In the genomic region with DNA sequence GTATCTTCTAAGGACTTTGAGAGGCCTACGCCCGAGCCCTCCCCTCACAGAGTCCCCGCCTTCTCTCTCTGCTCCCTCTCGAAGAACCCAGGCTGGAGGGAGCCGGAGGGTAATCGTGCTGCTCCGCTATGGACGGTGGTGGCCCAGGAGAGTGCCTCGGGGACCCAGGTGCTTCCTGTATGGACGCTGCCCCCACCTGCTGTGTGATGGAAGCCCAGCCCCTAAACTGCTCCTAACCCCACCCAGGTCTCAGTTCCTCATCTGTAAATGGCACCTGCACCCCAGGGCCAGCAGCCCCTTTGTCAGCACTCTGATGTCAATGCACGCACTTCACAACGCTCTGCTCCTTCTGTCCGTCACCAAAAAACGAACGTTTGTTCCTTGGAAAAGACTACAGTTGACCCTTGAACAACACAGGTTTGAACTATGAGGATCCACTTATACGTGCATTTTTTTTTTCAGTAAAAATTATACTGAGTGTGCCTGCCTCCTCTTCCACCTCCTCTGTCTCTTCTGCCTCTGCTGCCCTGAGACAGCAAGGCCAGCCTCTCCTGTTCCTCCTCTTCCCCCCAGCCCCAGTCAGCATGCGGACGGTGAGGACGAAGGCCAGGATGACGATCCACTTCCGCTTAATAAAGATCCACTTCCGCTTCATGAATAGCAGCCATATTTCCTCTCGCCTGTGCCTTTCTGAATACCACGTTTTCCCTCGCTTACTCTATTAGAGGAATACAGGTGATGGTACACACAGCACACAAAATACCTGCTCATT, we compare ENCODE assay signal across 12 cellular contexts.
DNase-seq lines count a peak whose midpoint lies in the region; ATAC-seq and TF ChIP-seq lines count a peak whose summit lies in the region.
"Had no signal": no experiment of that assay in that cellular context is flagged by ENCODE, and none has a peak within 500 bp of the region (broad histone marks: within the 10 kb centered on the region; RNA-seq: fewer than 3 reads in every experiment).

No MANE protein-coding gene starts in this region.

- TF ChIP-seq CTCF in DOHH2 (IDR thresholded peaks at IDR 0.05; ENCODE audit: low read depth, low read length, poor library complexity, severe bottlenecking): no peak
- no peak for TF ChIP-seq CTCF in MCF 10A (IDR thresholded peaks at IDR 0.05; ENCODE audit: unreplicated experiment)

- H3K9me2 ChIP-seq in DOHH2 (replicated peaks; ENCODE audit: control insufficient read depth, low read length): no peaks in the 10 kb centered on the region

- ATAC-seq in GM19324 (IDR thresholded peaks at IDR 0.05; ENCODE audit: low FRiP score, unreplicated experiment) (peak; percentile 81), HG02943 (IDR thresholded peaks at IDR 0.05; ENCODE audit: low read depth, unreplicated experiment) (peak; percentile 85)
- no peak for ATAC-seq in activated T-helper 17 cell treated with anti-CD3 and anti-CD28 coated beads, Interleukin-2, amount 50 U/mL, for 72 hours (replicated peaks)

- POLR2A ChIA-PET in HEK293T (lab: Yijun Ruan, JAX): no interaction called here
- POLR2A ChIA-PET in MCF 10A (lab: Yijun Ruan, JAX): no interaction called here

- no peaks in the 10 kb centered on the region for H3K9me3 ChIP-seq in DOHH2 (ENCODE audit: control insufficient read depth, insufficient read depth, low read length)

- H3K79me2 ChIP-seq in DOHH2 (ENCODE audit: control insufficient read depth, low read length): peaks cover 16% of the 10 kb centered on the region

- peaks cover 46% of the 10 kb centered on the region for H3K36me3 ChIP-seq in DOHH2 (ENCODE audit: control insufficient read depth, low read length)

- H3K4me2 ChIP-seq in DOHH2 (ENCODE audit: low read length): peak overlapping the region; percentile 64

- CTCF ChIA-PET in HEK293T (lab: Yijun Ruan, JAX) (no interaction called here), MCF 10A (lab: Yijun Ruan, JAX) (no interaction called here)

- no peaks in the 10 kb centered on the region for H4K20me1 ChIP-seq in DOHH2 (ENCODE audit: control insufficient read depth, insufficient read depth, low read depth, low read length)

- peaks cover 43% of the 10 kb centered on the region for H3K36me3 Mint-ChIP-seq in activated T-helper 17 cell treated with anti-CD3 and anti-CD28 coated beads, Interleukin-2, amount 50 U/mL, for 72 hours (ENCODE audit: low read depth)
- peaks cover 6 to 9% (median 7%) of the 10 kb centered on the region in 3 donors for H3K36me3 Mint-ChIP-seq in immature natural killer cell
- H3K36me3 Mint-ChIP-seq in MCF 10A (ENCODE audit: insufficient read depth, unreplicated experiment): peaks cover 22% of the 10 kb centered on the region

- peak overlapping the region; percentile 65 for H3K4me3 ChIP-seq in DOHH2 (ENCODE audit: low read length)
- H3K4me3 ChIP-seq: SK-N-MC had no signal

- H3K9me3 Mint-ChIP-seq in activated T-helper 17 cell treated with anti-CD3 and anti-CD28 coated beads, Interleukin-2, amount 50 U/mL, for 72 hours: no peaks in the 10 kb centered on the region
- H3K9me3 Mint-ChIP-seq in immature natural killer cell (no peaks in the 10 kb centered on the region), MCF 10A (ENCODE audit: unreplicated experiment) (no peaks in the 10 kb centered on the region)
- H3K9me3 Mint-ChIP-seq: CD8-positive, alpha-beta memory T cell had no signal

- peak overlapping the region; percentile 96 for H3K27ac ChIP-seq in DOHH2 (ENCODE audit: low read depth, low read length)
- H3K27ac ChIP-seq: SK-N-MC had no signal

- no peak overlapping the region for H3K4me3 Mint-ChIP-seq in activated T-helper 17 cell treated with anti-CD3 and anti-CD28 coated beads, Interleukin-2, amount 50 U/mL, for 72 hours
- H3K4me3 Mint-ChIP-seq in immature natural killer cell (no peak overlapping the region), MCF 10A (ENCODE audit: unreplicated experiment) (no peak overlapping the region)
- H3K4me3 Mint-ChIP-seq: CD8-positive, alpha-beta memory T cell had no signal

- intact Hi-C loops in MCF 10A (cut with micrococcal nuclease): no loop called here

- peaks cover 40% of the 10 kb centered on the region for H3K4me1 ChIP-seq in DOHH2 (ENCODE audit: control insufficient read depth, low read length)

- no peaks in the 10 kb centered on the region for H3K4me1 Mint-ChIP-seq in activated T-helper 17 cell treated with anti-CD3 and anti-CD28 coated beads, Interleukin-2, amount 50 U/mL, for 72 hours
- peaks cover 3 to 9% of the 10 kb centered on the region in 2 donors for H3K4me1 Mint-ChIP-seq in immature natural killer cell
- no peaks in the 10 kb centered on the region for H3K4me1 Mint-ChIP-seq in MCF 10A (ENCODE audit: insufficient read depth, unreplicated experiment)

- H3F3A ChIP-seq in DOHH2 (ENCODE audit: control insufficient read depth, insufficient read depth): peaks cover 13% of the 10 kb centered on the region

- DNase-seq in immature natural killer cell (no peak), NCI-H2171 (lab: John Stamatoyannopoulos, UW) (no peak), HEK293T (ENCODE audit: extremely low spot score) (no peak), MCF 10A (ENCODE audit: unreplicated experiment) (no peak)
- DNase-seq: activated naive CD4-positive, alpha-beta T cell treated with Interleukin-2 at 50 U/mL for 16 hours; CD8-positive, alpha-beta memory T cell; IMR-90 had no signal

- peak overlapping the region; percentile 35 for H3K27ac Mint-ChIP-seq in activated T-helper 17 cell treated with anti-CD3 and anti-CD28 coated beads, Interleukin-2, amount 50 U/mL, for 72 hours
- H3K27ac Mint-ChIP-seq in immature natural killer cell: peak overlapping the region in 2 of 6 donors; percentile 3 to 45
- H3K27ac Mint-ChIP-seq in MCF 10A (ENCODE audit: low read depth, unreplicated experiment): no peak overlapping the region

- no peaks in the 10 kb centered on the region for H3K27me3 ChIP-seq in DOHH2 (ENCODE audit: control insufficient read depth, low read length)

- no peaks in the 10 kb centered on the region for H3K27me3 Mint-ChIP-seq in activated T-helper 17 cell treated with anti-CD3 and anti-CD28 coated beads, Interleukin-2, amount 50 U/mL, for 72 hours
- H3K27me3 Mint-ChIP-seq in immature natural killer cell (ENCODE audit: low read depth in 3 of 3) (peaks cover 0 to 4% (median 4%) of the 10 kb centered on the region in 3 donors), MCF 10A (ENCODE audit: insufficient read depth, unreplicated experiment) (no peaks in the 10 kb centered on the region)

- BruUV-seq in MCF 10A (replicated peaks; lab: Mats Ljungman, UMichigan): no TSS peak

TF ChIP-seq in HEK293T, 16 proteins besides CTCF, POLR2A, EP300 and RAD21:
- TF ChIP-seq CTBP1 (IDR thresholded peaks at IDR 0.05; ENCODE audit: borderline replicate concordance): no peak
- no peak for TF ChIP-seq SUZ12 (IDR thresholded peaks at IDR 0.05)
- TF ChIP-seq L3MBTL2 (conservative IDR thresholded peaks at IDR 0.05): no peak
- TF ChIP-seq ZNF384 (IDR thresholded peaks at IDR 0.05): no peak
- no peak for TF ChIP-seq TARDBP (IDR thresholded peaks at IDR 0.05)
- TF ChIP-seq FOXA1 (IDR thresholded peaks at IDR 0.05): no peak
- TF ChIP-seq LEF1 (IDR thresholded peaks at IDR 0.05; ENCODE audit: borderline replicate concordance): no peak
- TF ChIP-seq, protein P1, sequence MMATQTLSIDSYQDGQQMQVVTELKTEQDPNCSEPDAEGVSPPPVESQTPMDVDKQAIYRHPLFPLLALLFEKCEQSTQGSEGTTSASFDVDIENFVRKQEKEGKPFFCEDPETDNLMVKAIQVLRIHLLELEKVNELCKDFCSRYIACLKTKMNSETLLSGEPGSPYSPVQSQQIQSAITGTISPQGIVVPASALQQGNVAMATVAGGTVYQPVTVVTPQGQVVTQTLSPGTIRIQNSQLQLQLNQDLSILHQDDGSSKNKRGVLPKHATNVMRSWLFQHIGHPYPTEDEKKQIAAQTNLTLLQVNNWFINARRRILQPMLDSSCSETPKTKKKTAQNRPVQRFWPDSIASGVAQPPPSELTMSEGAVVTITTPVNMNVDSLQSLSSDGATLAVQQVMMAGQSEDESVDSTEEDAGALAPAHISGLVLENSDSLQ (IDR thresholded peaks at IDR 0.05): no peak
- no peak for TF ChIP-seq NFRKB (IDR thresholded peaks at IDR 0.05)
